In the genomic region with DNA sequence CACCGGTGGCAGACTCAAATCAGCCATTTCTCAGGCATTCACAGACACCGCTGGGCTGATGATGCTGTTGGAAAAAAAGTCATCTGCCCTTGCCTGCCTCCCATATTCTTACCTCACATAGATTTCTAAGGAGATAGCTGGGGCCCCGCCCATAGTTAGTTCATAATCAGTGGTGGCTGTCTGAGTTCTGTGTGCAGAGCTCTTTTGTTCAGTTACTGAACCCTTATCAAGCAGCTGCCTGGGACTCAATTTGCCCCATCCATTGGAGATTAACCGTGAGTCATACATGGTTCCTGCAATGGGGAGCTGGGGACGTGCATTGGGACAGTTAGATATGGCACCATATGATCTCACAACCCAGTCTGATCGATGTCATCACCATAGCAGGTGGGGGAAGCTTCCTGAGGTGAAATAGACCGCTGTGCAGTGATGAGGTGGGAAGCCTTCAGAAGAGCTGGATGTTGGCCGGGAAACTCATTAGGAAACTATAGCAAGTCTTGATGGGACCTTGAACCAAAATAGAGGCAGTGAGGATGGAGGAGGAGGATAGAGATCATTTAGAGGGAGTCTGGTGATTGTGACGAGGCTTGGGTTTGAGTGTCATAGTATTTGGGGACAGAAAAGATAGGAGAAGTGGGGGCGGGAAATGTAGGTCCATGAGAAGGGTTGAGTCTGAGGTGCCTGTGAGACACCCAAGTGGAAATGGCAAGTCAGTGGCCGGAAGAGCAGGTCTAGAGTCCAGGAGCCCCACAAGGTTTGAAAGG, we compare ENCODE assay signal across 23 cellular contexts.
"Had no signal": no experiment of that assay in that cellular context is flagged by ENCODE, and none has a peak within 500 bp of the region (broad histone marks: within the 10 kb centered on the region; RNA-seq: fewer than 3 reads in every experiment).

No MANE protein-coding gene starts in this region.

- H3K36me3 ChIP-seq: neural progenitor cell had no signal

- H3K36me3 Mint-ChIP-seq: neural progenitor cell had no signal

- H3K4me3 ChIP-seq: body of pancreas, cardiac muscle cell, heart left ventricle, lower lobe of right lung, mucosa of descending colon, neural progenitor cell, thoracic aorta, upper lobe of right lung had no signal

- DNase-seq: activated CD4-positive, alpha-beta T cell treated with anti-CD3 and anti-CD28 coated beads, Interleukin-2, amount 50 U/mL, for 4 hours; activated CD8-positive, alpha-beta memory T cell treated with anti-CD3 and anti-CD28 coated beads, Interleukin-2, amount 50 U/mL, for 48 hours; activated naive CD4-positive, alpha-beta T cell treated with anti-CD3 and anti-CD28 coated beads for 36 hours; activated T-cell treated with anti-CD3 and anti-CD28 coated beads, Interleukin-2, amount 50 U/mL, for 4 hours; anterior cingulate cortex; body of pancreas; heart left ventricle; lower lobe of right lung; mesendoderm; mucosa of descending colon; small intestine; stimulated activated CD4-positive, alpha-beta T cell treated with anti-CD3 and anti-CD28 coated beads, Interleukin-15, amount 100 ng/mL, for 24 hours; stimulated activated CD4-positive, alpha-beta T cell treated with anti-CD3 and anti-CD28 coated beads, Interleukin-2, amount 100 ng/mL, for 48 hours; stimulated activated CD8-positive, alpha-beta memory T cell treated with anti-CD3 and anti-CD28 coated beads, Interleukin-4, amount 100 ng/mL, for 48 hours; stimulated activated naive B cell treated with anti-CD40 and anti-IgM and Interleukin-4, amounts not matched to agents 10 μg/mL and 1 μg/mL and 100 μg/mL, for 72 hours; T1000; upper lobe of right lung had no signal

- H3K27me3 ChIP-seq: body of pancreas, cardiac muscle cell, heart left ventricle, neural progenitor cell, upper lobe of right lung had no signal

- H3K4me3 Mint-ChIP-seq: activated naive CD4-positive, alpha-beta T cell treated with anti-CD3 and anti-CD28 coated beads for 36 hours; activated T-cell treated with anti-CD3 and anti-CD28 coated beads, Interleukin-2, amount 50 U/mL, for 4 hours; neural progenitor cell; stimulated activated naive B cell treated with anti-CD40 and anti-IgM and Interleukin-4, amounts not matched to agents 10 μg/mL and 1 μg/mL and 100 μg/mL, for 72 hours had no signal

- H3K4me1 ChIP-seq: body of pancreas, neural progenitor cell had no signal

- ATAC-seq: activated T-cell treated with anti-CD3 and anti-CD28 coated beads, Interleukin-2, amount 50 U/mL, for 4 hours; body of pancreas; heart left ventricle; left lobe of liver; lower lobe of right lung; mucosa of descending colon; sciatic nerve; stimulated activated naive B cell treated with anti-CD40 and anti-IgM and Interleukin-4, amounts not matched to agents 10 μg/mL and 1 μg/mL and 100 μg/mL, for 72 hours had no signal

- H2AFZ ChIP-seq: neural progenitor cell had no signal

- H3K4me2 ChIP-seq: neural progenitor cell had no signal

- H3K9me3 ChIP-seq: body of pancreas, heart left ventricle, lower lobe of right lung, mucosa of descending colon, thoracic aorta, upper lobe of right lung had no signal

- H3K9me3 Mint-ChIP-seq: activated naive CD4-positive, alpha-beta T cell treated with anti-CD3 and anti-CD28 coated beads for 36 hours; activated T-cell treated with anti-CD3 and anti-CD28 coated beads, Interleukin-2, amount 50 U/mL, for 4 hours; neural progenitor cell; stimulated activated naive B cell treated with anti-CD40 and anti-IgM and Interleukin-4, amounts not matched to agents 10 μg/mL and 1 μg/mL and 100 μg/mL, for 72 hours had no signal

- H3K27ac Mint-ChIP-seq: activated naive CD4-positive, alpha-beta T cell treated with anti-CD3 and anti-CD28 coated beads for 36 hours; neural progenitor cell; stimulated activated naive B cell treated with anti-CD40 and anti-IgM and Interleukin-4, amounts not matched to agents 10 μg/mL and 1 μg/mL and 100 μg/mL, for 72 hours had no signal

- H3K27me3 Mint-ChIP-seq: stimulated activated naive B cell treated with anti-CD40 and anti-IgM and Interleukin-4, amounts not matched to agents 10 μg/mL and 1 μg/mL and 100 μg/mL, for 72 hours had no signal

- H3K27ac ChIP-seq: body of pancreas, cardiac muscle cell, epithelial cell of prostate, heart left ventricle, lower lobe of right lung, neural progenitor cell, thoracic aorta, upper lobe of right lung had no signal
